ENCODE assay signal across 1 cellular context in genomic region chr11:1103401-1104360, GRCh38.
TF ChIP-seq lines count a peak whose summit lies in the region.

No MANE protein-coding gene starts in this region.

TF ChIP-seq in K562, 482 proteins besides CTCF, POLR2A, EP300 and RAD21:
- TF ChIP-seq HOMEZ (CRISPR knock-in tag; IDR thresholded peaks at IDR 0.05), result no peak
- TF ChIP-seq ZNF512 (tag; IDR thresholded peaks at IDR 0.05), result no peak
- TF ChIP-seq MYC (IDR thresholded peaks at IDR 0.05; ENCODE audit: low read depth, low read length), result no peak
- no peak for TF ChIP-seq MYC (CRISPR knock-in tag; IDR thresholded peaks at IDR 0.05; ENCODE audit: borderline replicate concordance, low read depth)
- no peak for TF ChIP-seq ZNF57 (CRISPR knock-in tag; IDR thresholded peaks at IDR 0.05)
- TF ChIP-seq MXI1 (IDR thresholded peaks at IDR 0.05; ENCODE audit: low read depth, low read length), result no peak
